In genomic region chr2:197434541-197435513, GRCh38 we compare ENCODE assay signal across 8 cellular contexts. TPM values are rescaled to one million over a fixed set of nuclear protein-coding genes. Genes with fewer than 3 reads are reported as not detected.
DNase-seq lines count a peak whose midpoint lies in the region; ATAC-seq and TF ChIP-seq lines count a peak whose summit lies in the region.

A gene with protein sequence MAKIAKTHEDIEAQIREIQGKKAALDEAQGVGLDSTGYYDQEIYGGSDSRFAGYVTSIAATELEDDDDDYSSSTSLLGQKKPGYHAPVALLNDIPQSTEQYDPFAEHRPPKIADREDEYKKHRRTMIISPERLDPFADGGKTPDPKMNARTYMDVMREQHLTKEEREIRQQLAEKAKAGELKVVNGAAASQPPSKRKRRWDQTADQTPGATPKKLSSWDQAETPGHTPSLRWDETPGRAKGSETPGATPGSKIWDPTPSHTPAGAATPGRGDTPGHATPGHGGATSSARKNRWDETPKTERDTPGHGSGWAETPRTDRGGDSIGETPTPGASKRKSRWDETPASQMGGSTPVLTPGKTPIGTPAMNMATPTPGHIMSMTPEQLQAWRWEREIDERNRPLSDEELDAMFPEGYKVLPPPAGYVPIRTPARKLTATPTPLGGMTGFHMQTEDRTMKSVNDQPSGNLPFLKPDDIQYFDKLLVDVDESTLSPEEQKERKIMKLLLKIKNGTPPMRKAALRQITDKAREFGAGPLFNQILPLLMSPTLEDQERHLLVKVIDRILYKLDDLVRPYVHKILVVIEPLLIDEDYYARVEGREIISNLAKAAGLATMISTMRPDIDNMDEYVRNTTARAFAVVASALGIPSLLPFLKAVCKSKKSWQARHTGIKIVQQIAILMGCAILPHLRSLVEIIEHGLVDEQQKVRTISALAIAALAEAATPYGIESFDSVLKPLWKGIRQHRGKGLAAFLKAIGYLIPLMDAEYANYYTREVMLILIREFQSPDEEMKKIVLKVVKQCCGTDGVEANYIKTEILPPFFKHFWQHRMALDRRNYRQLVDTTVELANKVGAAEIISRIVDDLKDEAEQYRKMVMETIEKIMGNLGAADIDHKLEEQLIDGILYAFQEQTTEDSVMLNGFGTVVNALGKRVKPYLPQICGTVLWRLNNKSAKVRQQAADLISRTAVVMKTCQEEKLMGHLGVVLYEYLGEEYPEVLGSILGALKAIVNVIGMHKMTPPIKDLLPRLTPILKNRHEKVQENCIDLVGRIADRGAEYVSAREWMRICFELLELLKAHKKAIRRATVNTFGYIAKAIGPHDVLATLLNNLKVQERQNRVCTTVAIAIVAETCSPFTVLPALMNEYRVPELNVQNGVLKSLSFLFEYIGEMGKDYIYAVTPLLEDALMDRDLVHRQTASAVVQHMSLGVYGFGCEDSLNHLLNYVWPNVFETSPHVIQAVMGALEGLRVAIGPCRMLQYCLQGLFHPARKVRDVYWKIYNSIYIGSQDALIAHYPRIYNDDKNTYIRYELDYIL (minus strand): TSS chr2:197435028. CDS start chr2:197434999, 29 bp downstream.

- intact Hi-C loops in left ventricle myocardium superior (cut with micrococcal nuclease): no loop called here
- intact Hi-C loops in prostate gland (cut with DNase I): loop anchor here (2.0 kb wide), 2 partner anchors 18 to 64 kb away; partner anchors contain the start of genes COQ10B and HSPD1

- peak; percentile 95 for ATAC-seq in GM18498 (IDR thresholded peaks at IDR 0.05; ENCODE audit: unreplicated experiment)
- ATAC-seq in HG02938 (IDR thresholded peaks at IDR 0.05; ENCODE audit: unreplicated experiment): peak; percentile 92
- peak; percentile 99 for ATAC-seq in left ventricle myocardium superior

- H3K27me3 ChIP-seq in prostate gland (replicated peaks; ENCODE audit: insufficient read depth): no peaks in the 10 kb centered on the region

- H3K4me3 ChIP-seq in prostate gland (peak within 1 kb of the TSS; percentile 83 to 97), urinary bladder (ENCODE audit: low read depth, low read length) (peak within 1 kb of the TSS; percentile 91)

- TF ChIP-seq POLR2A in prostate gland (IDR thresholded peaks at IDR 0.05): peak; percentile 95

- H3K27ac ChIP-seq in angular gyrus (ENCODE audit: low read depth, low read length): peak within 1 kb of the TSS; percentile 95
- H3K27ac ChIP-seq in prostate gland: peak within 1 kb of the TSS; percentile 96 to 97
- H3K27ac ChIP-seq in urinary bladder (ENCODE audit: low read depth): peak within 1 kb of the TSS; percentile 96

- no peaks in the 10 kb centered on the region for H3K9me3 ChIP-seq in prostate gland

- peak in 2 of 4 experiments; percentile 32 to 45 for TF ChIP-seq CTCF in prostate gland (IDR thresholded peaks at IDR 0.05)

- H3K36me3 ChIP-seq in prostate gland: no peaks in the 10 kb centered on the region
- H3K36me3 ChIP-seq in urinary bladder (ENCODE audit: insufficient read depth): no peaks in the 10 kb centered on the region

- H3K4me1 ChIP-seq in prostate gland (replicated peaks) (peaks cover 6% of the 10 kb centered on the region), urinary bladder (ENCODE audit: insufficient read depth) (no peaks in the 10 kb centered on the region)

- DNase-seq in NCI-H187 (lab: John Stamatoyannopoulos, UW): peak; percentile 70 to 82
- peak; percentile 97 to 99 (median 99) for DNase-seq in T-helper 2 cell
- peak; percentile 99 for DNase-seq in left ventricle myocardium superior
- DNase-seq in prostate gland (ENCODE audit: low spot score): peak; percentile 98

- under 1% methylated on average over 74 of the region's 74 CpGs for WGBS in prostate gland
- WGBS in urinary bladder: under 1% methylated on average over 74 of the region's 74 CpGs

RNA-seq across cellular contexts. Expression of the gene that starts here (rescaled TPM):
- total RNA-seq in left ventricle myocardium superior (132 TPM), prostate gland (100 to 1,000 TPM; 197 to 250 TPM), urinary bladder (622 TPM)
- 136 TPM for polyA plus RNA-seq in urinary bladder

Comparison
In these comparisons a context has a peak if more than half of its experiments do, and no peak if none do; other contexts are left out.
1. Peak in every context shown above with its lines: DNase-seq, ATAC-seq, H3K4me3 ChIP-seq and H3K27ac ChIP-seq.